7 cellular contexts compared by ENCODE assay signal in genomic region chr2:135709992-135710391, GRCh38. TPM values are rescaled to one million over a fixed set of nuclear protein-coding genes. Genes with fewer than 3 reads are reported as not detected.
DNase-seq lines count a peak whose midpoint lies in the region; ATAC-seq and TF ChIP-seq lines count a peak whose summit lies in the region.

No MANE protein-coding gene starts in this region.

- H3K4me3 ChIP-seq in parathyroid adenoma (ENCODE audit: low read depth, low read length) = no peak overlapping the region
- no peak overlapping the region for H3K4me3 ChIP-seq in upper lobe of left lung

- CTCF ChIA-PET in RWPE1 (lab: Yijun Ruan, JAX) = interaction anchor here (0.6 to 2.3 kb wide), 14 partner anchors 9 to 745 kb away, joined by 3 to 31 read pairs (median 4); no protein-coding TSS in a partner anchor

- no peak overlapping the region for H3K9ac ChIP-seq in parathyroid adenoma

- ATAC-seq in HG03342 (IDR thresholded peaks at IDR 0.05; ENCODE audit: unreplicated experiment) (peak; percentile 65), foreskin keratinocyte (peak; percentile 68), upper lobe of left lung (ENCODE audit: low FRiP score in 2 of 2) (peak; percentile 57 to 86)

- DNase-seq in RWPE1 (ENCODE audit: low spot score) (peak; percentile 50), foreskin keratinocyte (peak in 1 of 2 donors; percentile 12), upper lobe of left lung (peak in 1 of 2 donors; percentile 42)
- DNase-seq in activated effector memory CD4-positive, alpha-beta T cell treated with Interleukin-2 at 50 U/mL for 16 hours = peak; percentile 47

- TF ChIP-seq POLR2A in upper lobe of left lung (IDR thresholded peaks at IDR 0.05) = no peak

- POLR2A ChIA-PET in RWPE1 (lab: Yijun Ruan, JAX; ENCODE audit: low non-redundant PET) = no interaction called here

- H3K4me1 ChIP-seq in foreskin keratinocyte (no peaks in the 10 kb centered on the region), parathyroid adenoma (no peaks in the 10 kb centered on the region), upper lobe of left lung (no peaks in the 10 kb centered on the region)

- no peaks in the 10 kb centered on the region for H3K9me3 ChIP-seq in parathyroid adenoma (ENCODE audit: control insufficient read depth, low read length)
- H3K9me3 ChIP-seq in upper lobe of left lung = no peaks in the 10 kb centered on the region

- H3K27ac ChIP-seq in RWPE1 = no peak overlapping the region
- no peak overlapping the region for H3K27ac ChIP-seq in foreskin keratinocyte
- H3K27ac ChIP-seq in parathyroid adenoma = no peak overlapping the region
- H3K27ac ChIP-seq in upper lobe of left lung = no peak overlapping the region

- WGBS in upper lobe of left lung, 2 donors = 68 to 71% methylated on average over 6 of the region's 6 CpGs

- TF ChIP-seq EP300 in upper lobe of left lung (IDR thresholded peaks at IDR 0.05) = no peak

- peak; percentile 86 for TF ChIP-seq CTCF in GM12873 (IDR thresholded peaks at IDR 0.05; ENCODE audit: insufficient read depth, low read depth, low read length, missing control alignments)
- TF ChIP-seq CTCF in RWPE1 (conservative IDR thresholded peaks at IDR 0.05; ENCODE audit: low read depth) = peak; percentile 94
- TF ChIP-seq CTCF in foreskin keratinocyte (conservative IDR thresholded peaks at IDR 0.05) = peak; percentile 86
- peak; percentile 95 for TF ChIP-seq CTCF in parathyroid adenoma (IDR thresholded peaks at IDR 0.05)
- TF ChIP-seq CTCF in upper lobe of left lung (IDR thresholded peaks at IDR 0.05) = peak; percentile 63 to 89 (median 84)

- H3K79me2 ChIP-seq in parathyroid adenoma = no peaks in the 10 kb centered on the region

- no peak overlapping the region for H3K4me2 ChIP-seq in parathyroid adenoma (ENCODE audit: low read length)

- no peaks in the 10 kb centered on the region for H3K36me3 ChIP-seq in parathyroid adenoma (ENCODE audit: control insufficient read depth, insufficient read depth, low read length)
- H3K36me3 ChIP-seq in upper lobe of left lung = no peaks in the 10 kb centered on the region

- no peaks in the 10 kb centered on the region for H3K27me3 ChIP-seq in foreskin keratinocyte
- no peaks in the 10 kb centered on the region for H3K27me3 ChIP-seq in parathyroid adenoma (ENCODE audit: control insufficient read depth, insufficient read depth, low read length)
- no peaks in the 10 kb centered on the region for H3K27me3 ChIP-seq in upper lobe of left lung

- H2AFZ ChIP-seq in parathyroid adenoma = no peak overlapping the region

RNA-seq across cellular contexts. Expression of gene UBXN4, which starts 31.7 kb away (rescaled TPM):
- total RNA-seq in foreskin keratinocyte (65.4 and 72.3 TPM in 2 replicates), upper lobe of left lung (100 to 1,000 TPM in 1 of 6 donors, 10 to 100 TPM in 5; 34.0 to 101 (median 67.8) TPM)
- 22.3 and 24.5 TPM in 2 replicates for polyA plus RNA-seq in foreskin keratinocyte
